ENCODE assay signal across 11 cellular contexts in genomic region chr5:76718381-76718832, GRCh38. TPM values are rescaled to one million over a fixed set of nuclear protein-coding genes. Genes with fewer than 3 reads are reported as not detected.
DNase-seq lines count a peak whose midpoint lies in the region; ATAC-seq and TF ChIP-seq lines count a peak whose summit lies in the region.
"Had no signal": no experiment of that assay in that cellular context is flagged by ENCODE, and none has a peak within 500 bp of the region (broad histone marks: within the 10 kb centered on the region; RNA-seq: fewer than 3 reads in every experiment).

No MANE protein-coding gene starts in this region.

- no peak for TF ChIP-seq EP300 in suprapubic skin (IDR thresholded peaks at IDR 0.05)

- ATAC-seq in heart left ventricle: peak in 2 of 4 donors; percentile 16 to 18
- no peak for ATAC-seq in Right ventricle myocardium inferior

- H4K20me1 ChIP-seq in PC-9 (ENCODE audit: insufficient read depth): no peaks in the 10 kb centered on the region

- H3K27ac ChIP-seq in heart left ventricle (peak overlapping the region in 7 of 12 donors; percentile 22 to 92 (median 85)), suprapubic skin (no peak overlapping the region), PC-9 (no peak overlapping the region)
- H3K27ac ChIP-seq: vagina had no signal

- H3K4me2 ChIP-seq in PC-9: no peak overlapping the region

- intact Hi-C loops in heart left ventricle (cut with DNase I): loop anchor here in 4 of 10 donors (5.0 to 10.0 kb wide), 4 partner anchors 36 to 316 kb away; partner anchors contain the start of gene AGGF1 (in 1 of the 4)
- intact Hi-C loops in Right ventricle myocardium inferior (cut with DNase I): loop anchor here (5.0 to 10.0 kb wide), 2 partner anchors 54 to 74 kb away; no protein-coding TSS in a partner anchor
- intact Hi-C loops in PC-9 (cut with micrococcal nuclease; ENCODE audit: unreplicated experiment): loop anchor here (10.0 kb wide), 1 partner anchor 146 kb away; no protein-coding TSS in a partner anchor

- POLR2A ChIA-PET in PC-9 (lab: Charles Lee; ENCODE audit: unreplicated experiment): no interaction called here

- WGBS in heart left ventricle, 4 donors: 59 to 68% (median 63%) methylated on average over 5 of the region's 5 CpGs
- 72% methylated on average over 5 of the region's 5 CpGs for WGBS in suprapubic skin

- H3K27me3 ChIP-seq in heart left ventricle (peaks cover 0 to 25% (median 0%) of the 10 kb centered on the region in 9 donors), suprapubic skin (no peaks in the 10 kb centered on the region), PC-9 (ENCODE audit: insufficient read depth, low read depth) (no peaks in the 10 kb centered on the region)
- H3K27me3 ChIP-seq: vagina had no signal

- DNase-seq in heart left ventricle (peak in 2 of 5 donors; percentile 38 to 42), Right ventricle myocardium inferior (ENCODE audit: missing footprints) (no peak), astrocyte of the hippocampus (ENCODE audit: low read depth, low spot score) (peak; percentile 45), glomerular endothelial cell (ENCODE audit: extremely low read depth, low read depth, low spot score) (peak; percentile 81), suprapubic skin (ENCODE audit: low spot score in 2 of 2) (no peak), PC-9 (no peak), NCI-H1694 (lab: John Stamatoyannopoulos, UW) (no peak)
- no peak for DNase-seq in stimulated activated CD4-positive, alpha-beta T cell treated with anti-CD3 and anti-CD28 coated beads, Interleukin-12 subunit alpha, Interleukin-12 subunit beta, amount 100 ng/mL, for 4 hours
- DNase-seq: activated CD8-positive, alpha-beta memory T cell treated with anti-CD3 and anti-CD28 coated beads, Interleukin-2, amount 50 U/mL, for 4 hours; NCI-H510A treated with DMSO at 0.1 percent for 48 hours had no signal

- no peak overlapping the region for H2AFZ ChIP-seq in PC-9

- no peaks in the 10 kb centered on the region for H3F3A ChIP-seq in PC-9 (ENCODE audit: insufficient read depth, low read depth)

- TF ChIP-seq POLR2A in heart left ventricle (IDR thresholded peaks at IDR 0.05): no peak
- no peak for TF ChIP-seq POLR2A in suprapubic skin (IDR thresholded peaks at IDR 0.05)

- no peaks in the 10 kb centered on the region for H3K79me2 ChIP-seq in PC-9 (ENCODE audit: low read depth)

- no peaks in the 10 kb centered on the region for H3K36me3 ChIP-seq in heart left ventricle
- H3K36me3 ChIP-seq in suprapubic skin: no peaks in the 10 kb centered on the region
- H3K36me3 ChIP-seq in PC-9 (ENCODE audit: low read depth): no peaks in the 10 kb centered on the region
- H3K36me3 ChIP-seq: vagina had no signal

- H3K4me3 ChIP-seq in heart left ventricle (peak overlapping the region in 9 of 12 donors; percentile 71 to 95 (median 85)), suprapubic skin (peak overlapping the region; percentile 81), PC-9 (no peak overlapping the region)

- H3K9me3 ChIP-seq in heart left ventricle: no peaks in the 10 kb centered on the region
- H3K9me3 ChIP-seq in suprapubic skin: no peaks in the 10 kb centered on the region
- no peaks in the 10 kb centered on the region for H3K9me3 ChIP-seq in PC-9 (ENCODE audit: insufficient read depth, low read depth)
- H3K9me3 ChIP-seq: vagina had no signal

- no TSS peak for BruUV-seq in PC-9 (replicated peaks; lab: Mats Ljungman, UMichigan)

- peaks cover 0 to 66% (median 21%) of the 10 kb centered on the region in 12 donors for H3K4me1 ChIP-seq in heart left ventricle
- H3K4me1 ChIP-seq in suprapubic skin: peaks cover 33% of the 10 kb centered on the region
- no peaks in the 10 kb centered on the region; the same call in 1 of the 2 replicates for H3K4me1 ChIP-seq in PC-9 (replicated peaks; ENCODE audit: insufficient read depth)

- CTCF ChIA-PET in PC-9 (lab: Charles Lee): no interaction called here

- H3K9me2 ChIP-seq in PC-9 (ENCODE audit: insufficient read depth): no peaks in the 10 kb centered on the region

- TF ChIP-seq CTCF in heart left ventricle (IDR thresholded peaks at IDR 0.05) (no peak), suprapubic skin (IDR thresholded peaks at IDR 0.05) (no peak), PC-9 (conservative IDR thresholded peaks at IDR 0.05) (no peak)

RNA-seq across cellular contexts. Expression of gene F2R, which starts 2.5 kb away (rescaled TPM):
- total RNA-seq in heart left ventricle (10 to 100 TPM in 7 of 9 donors, 1 to 10 TPM in 2; 8.6 to 28.2 (median 13.6) TPM), Right ventricle myocardium inferior (5.7 TPM), glomerular endothelial cell (368 and 472 TPM in 2 replicates), suprapubic skin (10 to 100 TPM; 33.8 to 48.6 (median 45.7) TPM), PC-9 (2021) (3.6 and 3.9 TPM in 2 replicates)
- 10 to 100 TPM in 1 of 2 donors, 1 to 10 TPM in 1; 2.5 to 19.3 TPM for polyA plus RNA-seq in heart left ventricle

Comparison
In these comparisons a context has a peak if more than half of its experiments do, and no peak if none do; other contexts are left out.
1. DNase-seq: peak in astrocyte of the hippocampus (single experiment) and glomerular endothelial cell (single experiment); none in Right ventricle myocardium inferior (single experiment), suprapubic skin (0 of 2), PC-9 (0 of 2), NCI-H1694 (single experiment) and stimulated activated CD4-positive, alpha-beta T cell treated with anti-CD3 and anti-CD28 coated beads, Interleukin-12 subunit alpha, Interleukin-12 subunit beta, amount 100 ng/mL, for 4 hours (single experiment).
2. H3K27ac ChIP-seq: peak in heart left ventricle (7 of 12); none in suprapubic skin (single experiment) and PC-9 (single experiment).